Comparison of ENCODE assay signal across 1 cellular context in the genomic region with DNA sequence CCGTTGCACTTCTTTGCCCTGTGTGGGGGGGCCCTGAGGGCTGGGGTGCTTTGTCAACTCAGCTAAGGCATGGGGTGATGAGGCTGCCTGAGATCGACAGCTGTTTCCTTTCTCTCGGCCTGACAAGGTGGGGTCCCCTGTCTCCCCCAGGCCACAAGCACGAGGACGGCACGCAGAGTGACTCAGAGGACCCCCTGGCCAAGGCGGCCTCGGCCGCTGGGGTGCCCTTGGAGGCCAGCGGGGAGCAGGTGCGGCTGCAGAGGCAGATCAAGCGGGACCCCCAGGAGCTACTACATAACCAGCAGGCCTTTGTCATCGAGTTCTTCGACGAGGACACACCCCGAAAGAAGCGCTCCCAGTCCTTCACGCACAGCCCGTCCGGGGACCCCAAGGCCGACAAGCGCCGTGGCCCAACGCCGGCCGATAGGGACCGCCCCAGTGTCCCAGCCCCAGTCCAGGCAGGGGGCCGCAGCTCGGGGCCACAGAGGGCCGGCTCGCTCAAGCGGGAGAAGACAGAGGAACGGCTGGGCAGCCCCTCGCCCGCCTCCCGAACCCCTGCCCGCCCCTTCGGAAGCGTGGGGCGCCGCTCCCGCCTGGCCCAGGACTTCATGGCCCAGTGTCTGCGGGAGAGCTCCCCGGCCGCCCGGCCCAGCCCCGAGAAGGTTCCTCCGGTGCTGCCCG.
TF ChIP-seq lines count a peak whose summit lies in the region.

No MANE protein-coding gene starts in this region.

TF ChIP-seq in HEK293, 187 proteins besides CTCF, POLR2A, EP300 and RAD21:
- TF ChIP-seq, protein P1, sequence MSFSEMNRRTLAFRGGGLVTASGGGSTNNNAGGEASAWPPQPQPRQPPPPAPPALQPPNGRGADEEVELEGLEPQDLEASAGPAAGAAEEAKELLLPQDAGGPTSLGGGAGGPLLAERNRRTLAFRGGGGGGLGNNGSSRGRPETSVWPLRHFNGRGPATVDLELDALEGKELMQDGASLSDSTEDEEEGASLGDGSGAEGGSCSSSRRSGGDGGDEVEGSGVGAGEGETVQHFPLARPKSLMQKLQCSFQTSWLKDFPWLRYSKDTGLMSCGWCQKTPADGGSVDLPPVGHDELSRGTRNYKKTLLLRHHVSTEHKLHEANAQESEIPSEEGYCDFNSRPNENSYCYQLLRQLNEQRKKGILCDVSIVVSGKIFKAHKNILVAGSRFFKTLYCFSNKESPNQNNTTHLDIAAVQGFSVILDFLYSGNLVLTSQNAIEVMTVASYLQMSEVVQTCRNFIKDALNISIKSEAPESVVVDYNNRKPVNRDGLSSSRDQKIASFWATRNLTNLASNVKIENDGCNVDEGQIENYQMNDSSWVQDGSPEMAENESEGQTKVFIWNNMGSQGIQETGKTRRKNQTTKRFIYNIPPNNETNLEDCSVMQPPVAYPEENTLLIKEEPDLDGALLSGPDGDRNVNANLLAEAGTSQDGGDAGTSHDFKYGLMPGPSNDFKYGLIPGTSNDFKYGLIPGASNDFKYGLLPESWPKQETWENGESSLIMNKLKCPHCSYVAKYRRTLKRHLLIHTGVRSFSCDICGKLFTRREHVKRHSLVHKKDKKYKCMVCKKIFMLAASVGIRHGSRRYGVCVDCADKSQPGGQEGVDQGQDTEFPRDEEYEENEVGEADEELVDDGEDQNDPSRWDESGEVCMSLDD (tag by site-specific recombination; IDR thresholded peaks at IDR 0.05) = 0 out of 2 replicates have a peak, but pooled peaks have one; percentile 32
- peak; percentile 50; the same call in 1 of the 2 replicates for TF ChIP-seq GLIS2 (tag by site-specific recombination; IDR thresholded peaks at IDR 0.05)
- TF ChIP-seq ZNF404 (tag by site-specific recombination; IDR thresholded peaks at IDR 0.05) = no peak
